ENCODE assay signal across 21 cellular contexts in the genomic region with DNA sequence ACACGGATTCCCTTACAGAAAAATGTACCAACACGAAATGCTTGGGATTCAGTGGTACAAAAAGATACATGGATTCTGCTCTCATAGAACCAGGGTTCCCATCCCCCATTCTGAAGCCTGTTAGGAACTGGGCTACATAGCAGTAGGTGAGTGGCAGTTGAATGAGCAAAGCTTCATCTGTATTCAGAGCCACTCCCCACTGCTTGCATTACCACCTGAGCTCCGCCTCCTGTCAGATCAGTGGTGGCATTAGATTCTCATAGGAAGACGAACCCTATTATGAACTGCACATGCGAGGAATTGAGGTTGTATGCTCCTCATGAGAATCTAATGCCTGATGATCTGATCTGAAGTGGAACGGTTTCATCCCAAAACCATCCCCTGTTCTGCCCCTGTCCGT.
DNase-seq lines count a peak whose midpoint lies in the region; ATAC-seq, FAIRE-seq and TF ChIP-seq lines count a peak whose summit lies in the region.
"Had no signal": no experiment of that assay in that cellular context is flagged by ENCODE, and none has a peak within 500 bp of the region (broad histone marks: within the 10 kb centered on the region; RNA-seq: fewer than 3 reads in every experiment).

No MANE protein-coding gene starts in this region.

- ATAC-seq in IMR-90 (ENCODE audit: low read depth) = no peak
- ATAC-seq: CD8-positive, alpha-beta T cell had no signal

- H3K23ac ChIP-seq in IMR-90 (ENCODE audit: low read depth, low read length) = no peak overlapping the region

- H3K18ac ChIP-seq in IMR-90 (ENCODE audit: low read depth, low read length) = no peak overlapping the region

- no peak overlapping the region for H2AFZ ChIP-seq in IMR-90 (replicated peaks; ENCODE audit: low read length, poor library complexity)

- H3K79me1 ChIP-seq in IMR-90 (ENCODE audit: low read depth in 1 of 2, low read length in 2 of 2) = no peaks in the 10 kb centered on the region; a peak in 1 of 4 replicates

- no peaks in the 10 kb centered on the region; the same call in 1 of the 2 replicates for H3K9me1 ChIP-seq in IMR-90 (ENCODE audit: insufficient read depth, low read length)

- H4K8ac ChIP-seq in IMR-90 (ENCODE audit: low read depth in 2 of 2, low read length in 2 of 2) = no peak overlapping the region

- peaks cover 2% of the 10 kb centered on the region; the same call in 1 of the 2 replicates for H3K4me1 ChIP-seq in IMR-90 (ENCODE audit: control insufficient read depth, insufficient read depth, low read length)
- H3K4me1 ChIP-seq: Caco-2 had no signal

- no peaks in the 10 kb centered on the region for H3K9me3 ChIP-seq in IMR-90 (ENCODE audit: control insufficient read depth, insufficient read depth, low read length)
- H3K9me3 ChIP-seq: Caco-2 had no signal

- H2AK5ac ChIP-seq in IMR-90 (ENCODE audit: low read depth, low read length) = peak overlapping the region; percentile 16; the same call in 1 of the 2 replicates

- H4K20me1 ChIP-seq in IMR-90 (ENCODE audit: insufficient read depth, low read length) = no peaks in the 10 kb centered on the region; the same call in 1 of the 2 replicates

- intact Hi-C loops in IMR-90 (cut with micrococcal nuclease) = no loop called here

- peak; percentile 62 for FAIRE-seq in GM12891 (lab: Jason Lieb, UNC)
- FAIRE-seq: A204.1, G401.6, GM12892, GM18507 had no signal

- H3K9ac ChIP-seq in IMR-90 (ENCODE audit: low read depth, low read length) = no peak overlapping the region
- H3K9ac ChIP-seq: BLaER1 treated with 17β-estradiol and CSF1 and Interleukin-3, amounts not matched to agents 10 nM and 100 nM had no signal

- no peak overlapping the region for H3K4me3 ChIP-seq in IMR-90 (ENCODE audit: insufficient read depth, low read depth, low read length)
- H3K4me3 ChIP-seq: BLaER1 treated with 17β-estradiol and CSF1 and Interleukin-3, amounts not matched to agents 10 nM and 100 nM had no signal

- H2BK15ac ChIP-seq in IMR-90 (ENCODE audit: low read depth, low read length) = no peak overlapping the region

- H2BK20ac ChIP-seq in IMR-90 (ENCODE audit: low read depth, low read length) = no peak overlapping the region

- DNase-seq in NCI-H82 (lab: John Stamatoyannopoulos, UW) (peak; percentile 18), NCI-H82 treated with DMSO at 0.1 percent for 48 hours (lab: John Stamatoyannopoulos, UW; ENCODE audit: unreplicated experiment) (no peak), GM12891 (ENCODE audit: insufficient read length, low spot score) (no peak), IMR-90 (no peak), NCI-H1436 treated with DMSO at 0.1 percent for 48 hours (lab: John Stamatoyannopoulos, UW) (no peak), T-helper 9 cell (no peak)
- DNase-seq in activated CD4-positive, CD25-positive, alpha-beta regulatory T cell treated with anti-CD3 and anti-CD28 coated beads, Interleukin-2, amount 50 U/mL, for 72 hours = no peak
- DNase-seq: 8988T; AML-193; Caco-2; Calu3; CD4-positive, alpha-beta T cell; CD8-positive, alpha-beta T cell; DMS79 treated with DMSO at 0.1 percent for 48 hours; GF-D8 had no signal

- H3K14ac ChIP-seq in IMR-90 (replicated peaks; ENCODE audit: low read depth, low read length) = no peak overlapping the region

- TF ChIP-seq POLR2A in GM12891 (IDR thresholded peaks at IDR 0.05; ENCODE audit: low read depth, low read length) (no peak), IMR-90 (IDR thresholded peaks at IDR 0.05; ENCODE audit: low read depth, low read length) (no peak)

- dilution Hi-C loops in IMR-90 (cut with HindIII; ENCODE audit: low sequenced_read_pairs, unreplicated experiment) = no loop called here

- no peak overlapping the region for H3K4me2 ChIP-seq in IMR-90 (ENCODE audit: low read depth, low read length)

- POLR2A ChIA-PET in IMR-90 (lab: Charles Lee; ENCODE audit: unreplicated experiment) = no interaction called here

- no peak for TF ChIP-seq RAD21 in IMR-90 (IDR thresholded peaks at IDR 0.05; ENCODE audit: low read length)

- H4K5ac ChIP-seq in IMR-90 (ENCODE audit: low read depth, low read length) = no peak overlapping the region

- CTCF ChIA-PET in IMR-90 (lab: Yijun Ruan, JAX) = no interaction called here

- H2AK9ac ChIP-seq in IMR-90 (replicated peaks; ENCODE audit: low read depth, low read length, poor library complexity) = no peak overlapping the region

- WGBS in IMR-90 (ENCODE audit: extremely low coverage in 2 of 2, insufficient read length in 1 of 2), 2 experiments = 100% methylated on average over 1 of the region's 7 CpGs; no CpG with 5 or more reads in 1 of the 2 experiments

- H2BK5ac ChIP-seq in IMR-90 (ENCODE audit: low read depth, low read length, poor library complexity, severe bottlenecking) = no peak overlapping the region

- no peak overlapping the region for H2BK120ac ChIP-seq in IMR-90 (ENCODE audit: low read depth, low read length)

- no peak for TF ChIP-seq CTCF in IMR-90 (conservative IDR thresholded peaks at IDR 0.05; ENCODE audit: low read depth, low read length)

- H3K27ac ChIP-seq in IMR-90 (ENCODE audit: insufficient read depth, low read length) = no peak overlapping the region
- H3K27ac ChIP-seq: BLaER1 treated with 17β-estradiol and CSF1 and Interleukin-3, amounts not matched to agents 10 nM and 100 nM; C4-2B had no signal

- H3K27me3 ChIP-seq in IMR-90 (ENCODE audit: control insufficient read depth, insufficient read depth, low read length) = no peaks in the 10 kb centered on the region
- H3K27me3 ChIP-seq: BLaER1 treated with 17β-estradiol and CSF1 and Interleukin-3, amounts not matched to agents 10 nM and 100 nM had no signal

- in situ Hi-C loops in IMR-90 (cut with MboI; ENCODE audit: low sequenced_read_pairs) = no loop called here

- no peak overlapping the region for H4K91ac ChIP-seq in IMR-90 (ENCODE audit: insufficient read depth, low read depth, low read length)

- no peaks in the 10 kb centered on the region; the same call in 1 of the 2 replicates for H3K36me3 ChIP-seq in IMR-90 (ENCODE audit: control insufficient read depth, insufficient read depth, low read length)

- no peak overlapping the region for H3K56ac ChIP-seq in IMR-90 (ENCODE audit: extremely low read depth, insufficient read depth, low read length)

- no peak overlapping the region for H3K4ac ChIP-seq in IMR-90 (ENCODE audit: low read depth, low read length)

- BruUV-seq in IMR-90 (replicated peaks; lab: Mats Ljungman, UMichigan) = no TSS peak

TF ChIP-seq in GM12891, 5 proteins besides CTCF, POLR2A, EP300 and RAD21:
- TF ChIP-seq SPI1 (IDR thresholded peaks at IDR 0.05; ENCODE audit: low read depth, low read length) = no peak
- no peak for TF ChIP-seq POU2F2 (IDR thresholded peaks at IDR 0.05; ENCODE audit: low read depth, low read length)
- no peak for TF ChIP-seq PAX5 (IDR thresholded peaks at IDR 0.05; ENCODE audit: insufficient read depth, low read length, severe bottlenecking)
- no peak for TF ChIP-seq POLR2AphosphoS5 (IDR thresholded peaks at IDR 0.05; ENCODE audit: low read depth, low read length)
- TF ChIP-seq TAF1 (IDR thresholded peaks at IDR 0.05; ENCODE audit: low read depth, low read length) = no peak

TF ChIP-seq in IMR-90, 13 proteins besides CTCF, POLR2A, EP300 and RAD21:
- no peak for TF ChIP-seq BHLHE40 (IDR thresholded peaks at IDR 0.05; ENCODE audit: low read depth, low read length)
- TF ChIP-seq NFE2L2 (IDR thresholded peaks at IDR 0.05; ENCODE audit: low read depth, low read length) = no peak
- no peak for TF ChIP-seq MXI1 (IDR thresholded peaks at IDR 0.05; ENCODE audit: borderline replicate concordance, low read depth, low read length)
- TF ChIP-seq CEBPB (IDR thresholded peaks at IDR 0.05; ENCODE audit: low read depth, low read length) = no peak
- TF ChIP-seq MAZ (IDR thresholded peaks at IDR 0.05; ENCODE audit: borderline replicate concordance, low read depth, low read length) = no peak
- no peak for TF ChIP-seq FOS (IDR thresholded peaks at IDR 0.05; ENCODE audit: low read depth, low read length)
- TF ChIP-seq, protein P1, sequence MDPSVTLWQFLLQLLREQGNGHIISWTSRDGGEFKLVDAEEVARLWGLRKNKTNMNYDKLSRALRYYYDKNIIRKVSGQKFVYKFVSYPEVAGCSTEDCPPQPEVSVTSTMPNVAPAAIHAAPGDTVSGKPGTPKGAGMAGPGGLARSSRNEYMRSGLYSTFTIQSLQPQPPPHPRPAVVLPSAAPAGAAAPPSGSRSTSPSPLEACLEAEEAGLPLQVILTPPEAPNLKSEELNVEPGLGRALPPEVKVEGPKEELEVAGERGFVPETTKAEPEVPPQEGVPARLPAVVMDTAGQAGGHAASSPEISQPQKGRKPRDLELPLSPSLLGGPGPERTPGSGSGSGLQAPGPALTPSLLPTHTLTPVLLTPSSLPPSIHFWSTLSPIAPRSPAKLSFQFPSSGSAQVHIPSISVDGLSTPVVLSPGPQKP (IDR thresholded peaks at IDR 0.05; ENCODE audit: borderline replicate concordance, low read depth, low read length) = no peak
TF ChIP-seq in IMR-90: peak in this region for 0.
